Comparison of ENCODE assay signal across 20 cellular contexts in the genomic region with DNA sequence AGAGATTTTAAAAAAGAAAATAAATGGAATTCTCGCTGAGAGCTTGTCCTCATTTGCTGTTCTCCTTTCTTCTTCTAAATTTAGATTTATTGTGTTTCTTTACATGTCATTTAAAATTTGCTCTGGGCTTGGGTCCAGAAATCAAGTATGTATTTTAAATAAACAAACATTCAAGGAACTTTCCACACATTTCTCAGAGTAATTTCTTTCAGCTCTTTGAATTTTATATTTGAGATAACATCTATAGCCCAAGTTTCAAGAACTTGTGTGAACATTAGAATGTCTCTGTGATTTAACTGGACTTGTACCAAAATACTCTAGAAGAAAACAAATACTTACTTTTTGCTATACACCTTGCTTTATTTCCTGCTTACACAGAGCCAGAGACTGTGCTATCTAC.
DNase-seq lines count a peak whose midpoint lies in the region; ATAC-seq and TF ChIP-seq lines count a peak whose summit lies in the region.
"Had no signal": no experiment of that assay in that cellular context is flagged by ENCODE, and none has a peak within 500 bp of the region (broad histone marks: within the 10 kb centered on the region; RNA-seq: fewer than 3 reads in every experiment).

No MANE protein-coding gene starts in this region.

- H3K9me2 ChIP-seq in SK-N-SH: no peaks in the 10 kb centered on the region
- no peaks in the 10 kb centered on the region for H3K9me2 ChIP-seq in PC-9 (ENCODE audit: insufficient read depth)

- intact Hi-C loops in PC-9 (cut with micrococcal nuclease; ENCODE audit: unreplicated experiment): no loop called here

- DNase-seq in SK-N-SH (no peak), LNCaP clone FGC (ENCODE audit: low read depth) (peak; percentile 64), fibroblast of gingiva (ENCODE audit: low read depth) (peak; percentile 20), osteocyte (ENCODE audit: extremely low spot score, unreplicated experiment) (no peak), PC-9 (no peak), NCI-H2227 (lab: John Stamatoyannopoulos, UW; ENCODE audit: unreplicated experiment) (no peak)
- DNase-seq: Calu3; CD8-positive, alpha-beta T cell; DMS79 treated with DMSO at 0.1 percent for 48 hours; EL; GM23248; HFFc6 had no signal

- peaks cover 29% of the 10 kb centered on the region for H3K4me1 Mint-ChIP-seq in osteocyte (ENCODE audit: unreplicated experiment)

- TF ChIP-seq EP300 in SK-N-SH (IDR thresholded peaks at IDR 0.05; ENCODE audit: borderline replicate concordance in 1 of 2, low read depth in 1 of 2, low read length in 1 of 2): no peak

- H3K27ac ChIP-seq in SK-N-SH (ENCODE audit: low read depth in 2 of 2, low read length in 1 of 2) (no peak overlapping the region; a peak in 1 of 4 replicates), PC-9 (no peak overlapping the region)
- H3K27ac ChIP-seq: BLaER1 treated with 17β-estradiol and CSF1 and Interleukin-3, amounts not matched to agents 10 nM and 100 nM; GM23248 had no signal

- H3F3A ChIP-seq in SK-N-SH (replicated peaks; ENCODE audit: insufficient read depth) (peaks cover 8% of the 10 kb centered on the region), PC-9 (ENCODE audit: insufficient read depth, low read depth) (no peaks in the 10 kb centered on the region)

- H3K9me3 ChIP-seq in SK-N-SH: no peaks in the 10 kb centered on the region
- H3K9me3 ChIP-seq in PC-9 (ENCODE audit: insufficient read depth, low read depth): no peaks in the 10 kb centered on the region
- H3K9me3 ChIP-seq: BLaER1 treated with 17β-estradiol and CSF1 and Interleukin-3, amounts not matched to agents 10 nM and 100 nM; HAP-1 had no signal

- H3K36me3 ChIP-seq in SK-N-SH (replicated peaks in 1 of 2; ENCODE audit: control insufficient read depth in 1 of 2, insufficient read depth in 2 of 2, low read length in 1 of 2) (no peaks in the 10 kb centered on the region), PC-9 (ENCODE audit: low read depth) (no peaks in the 10 kb centered on the region)
- H3K36me3 ChIP-seq: BLaER1 treated with 17β-estradiol and CSF1 and Interleukin-3, amounts not matched to agents 10 nM and 100 nM; HAP-1 had no signal

- POLR2A ChIA-PET in SK-N-SH (lab: Yijun Ruan, JAX): no interaction called here
- POLR2A ChIA-PET in PC-9 (lab: Charles Lee; ENCODE audit: unreplicated experiment): no interaction called here

- H2AFZ ChIP-seq in SK-N-SH (ENCODE audit: low read depth): no peak overlapping the region
- H2AFZ ChIP-seq in PC-9: no peak overlapping the region
- H2AFZ ChIP-seq: GM23248 had no signal

- H3K4me2 ChIP-seq in SK-N-SH (peak overlapping the region; percentile 32; the same call in 1 of the 2 replicates), PC-9 (no peak overlapping the region)

- H3K4me3 ChIP-seq in SK-N-SH (ENCODE audit: low read depth in 2 of 2, low read length in 1 of 2) (no peak overlapping the region), LNCaP clone FGC (ENCODE audit: low read depth, low read length) (no peak overlapping the region), PC-9 (no peak overlapping the region)
- H3K4me3 ChIP-seq: BLaER1 treated with 17β-estradiol and CSF1 and Interleukin-3, amounts not matched to agents 10 nM and 100 nM; GM12878; GM23248; HAP-1 had no signal

- WGBS in SK-N-SH (ENCODE audit: low lambda C conversion rate): 27% methylated on average over 1 of the region's 1 CpG

- H3K27ac Mint-ChIP-seq in osteocyte (ENCODE audit: unreplicated experiment): peak overlapping the region; percentile 38
- H3K27ac Mint-ChIP-seq: B cell; CD8-positive, alpha-beta T cell; HFFc6; IgD-negative memory B cell had no signal

- H3K36me3 Mint-ChIP-seq in osteocyte (ENCODE audit: unreplicated experiment): no peaks in the 10 kb centered on the region
- H3K36me3 Mint-ChIP-seq: CD8-positive, alpha-beta T cell; IgD-negative memory B cell had no signal

- H3K9me3 Mint-ChIP-seq in osteocyte (ENCODE audit: unreplicated experiment): no peaks in the 10 kb centered on the region
- H3K9me3 Mint-ChIP-seq: CD8-positive, alpha-beta T cell; HFFc6 had no signal

- H3K9ac ChIP-seq in SK-N-SH: no peak overlapping the region
- H3K9ac ChIP-seq: BLaER1 treated with 17β-estradiol and CSF1 and Interleukin-3, amounts not matched to agents 10 nM and 100 nM; GM23248 had no signal

- CTCF ChIA-PET in SK-N-SH (lab: Yijun Ruan, JAX) (no interaction called here), PC-9 (lab: Charles Lee) (no interaction called here)

- ATAC-seq in SK-N-SH treated with all-trans-retinoic acid at 6 μM for 48 hours (no peak), GM21367 (IDR thresholded peaks at IDR 0.05; ENCODE audit: unreplicated experiment) (no peak)
- ATAC-seq: CD8-positive, alpha-beta T cell; HepG2 had no signal

- H3K4me3 Mint-ChIP-seq in osteocyte (ENCODE audit: unreplicated experiment): no peak overlapping the region
- H3K4me3 Mint-ChIP-seq: B cell; CD8-positive, alpha-beta T cell; HFFc6; IgD-negative memory B cell had no signal

- H3K27me3 ChIP-seq in SK-N-SH (ENCODE audit: insufficient read depth) (no peaks in the 10 kb centered on the region), PC-9 (ENCODE audit: insufficient read depth, low read depth) (no peaks in the 10 kb centered on the region)
- H3K27me3 ChIP-seq: BLaER1 treated with 17β-estradiol and CSF1 and Interleukin-3, amounts not matched to agents 10 nM and 100 nM had no signal

- H3K4me1 ChIP-seq in SK-N-SH (ENCODE audit: control insufficient read depth in 1 of 2, insufficient read depth in 2 of 2, low read depth in 1 of 2, low read length in 1 of 2) (peaks cover 0 to 25% of the 10 kb centered on the region in 2 experiments; a peak in 2 of 4 replicates), PC-9 (replicated peaks; ENCODE audit: insufficient read depth) (no peaks in the 10 kb centered on the region)
- H3K4me1 ChIP-seq: HAP-1 had no signal

- no peaks in the 10 kb centered on the region for H3K79me2 ChIP-seq in SK-N-SH (ENCODE audit: insufficient read depth)
- no peaks in the 10 kb centered on the region for H3K79me2 ChIP-seq in PC-9 (ENCODE audit: low read depth)

- no peaks in the 10 kb centered on the region for H4K20me1 ChIP-seq in SK-N-SH (ENCODE audit: insufficient read depth)
- no peaks in the 10 kb centered on the region for H4K20me1 ChIP-seq in PC-9 (ENCODE audit: insufficient read depth)
- H4K20me1 ChIP-seq: BLaER1 treated with 17β-estradiol and CSF1 and Interleukin-3, amounts not matched to agents 10 nM and 100 nM had no signal

- TF ChIP-seq RAD21 in SK-N-SH (IDR thresholded peaks at IDR 0.05; ENCODE audit: low read length): no peak

- TF ChIP-seq CTCF in SK-N-SH (IDR thresholded peaks at IDR 0.05) (no peak), LNCaP clone FGC (IDR thresholded peaks at IDR 0.05; ENCODE audit: control insufficient read depth, extremely low read depth, insufficient read depth) (no peak), osteocyte (IDR thresholded peaks at IDR 0.05) (no peak), PC-9 (conservative IDR thresholded peaks at IDR 0.05) (no peak)

- no peaks in the 10 kb centered on the region for H3K27me3 Mint-ChIP-seq in osteocyte (ENCODE audit: unreplicated experiment)

- BruUV-seq in PC-9 (replicated peaks; lab: Mats Ljungman, UMichigan): no TSS peak

TF ChIP-seq in SK-N-SH, 30 proteins besides CTCF, POLR2A, EP300 and RAD21:
- TF ChIP-seq, protein P1, sequence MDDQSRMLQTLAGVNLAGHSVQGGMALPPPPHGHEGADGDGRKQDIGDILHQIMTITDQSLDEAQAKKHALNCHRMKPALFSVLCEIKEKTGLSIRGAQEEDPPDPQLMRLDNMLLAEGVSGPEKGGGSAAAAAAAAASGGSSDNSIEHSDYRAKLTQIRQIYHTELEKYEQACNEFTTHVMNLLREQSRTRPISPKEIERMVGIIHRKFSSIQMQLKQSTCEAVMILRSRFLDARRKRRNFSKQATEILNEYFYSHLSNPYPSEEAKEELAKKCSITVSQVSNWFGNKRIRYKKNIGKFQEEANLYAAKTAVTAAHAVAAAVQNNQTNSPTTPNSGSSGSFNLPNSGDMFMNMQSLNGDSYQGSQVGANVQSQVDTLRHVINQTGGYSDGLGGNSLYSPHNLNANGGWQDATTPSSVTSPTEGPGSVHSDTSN (IDR thresholded peaks at IDR 0.05): no peak
- TF ChIP-seq SMC3 (IDR thresholded peaks at IDR 0.05; ENCODE audit: low read depth, low read length): no peak
TF ChIP-seq in SK-N-SH: peak in this region for 0.

TF ChIP-seq in SK-N-SH treated with all-trans-retinoic acid at 6 μM for 48 hours, 23 proteins besides CTCF, POLR2A, EP300 and RAD21:
- TF ChIP-seq ZFP30 (CRISPR knock-in tag; IDR thresholded peaks at IDR 0.05) (no peak), SNAI2 (CRISPR knock-in tag; IDR thresholded peaks at IDR 0.05) (no peak), ESRRG (CRISPR knock-in tag; IDR thresholded peaks at IDR 0.05) (no peak), ZNF8 (CRISPR knock-in tag; IDR thresholded peaks at IDR 0.05) (no peak), ISL1 (CRISPR knock-in tag; IDR thresholded peaks at IDR 0.05) (no peak), BACH2 (CRISPR knock-in tag; IDR thresholded peaks at IDR 0.05; ENCODE audit: borderline replicate concordance) (no peak), ZC3H10 (CRISPR knock-in tag; IDR thresholded peaks at IDR 0.05) (no peak), ZFP3 (CRISPR knock-in tag; IDR thresholded peaks at IDR 0.05) (no peak), ZNF70 (CRISPR knock-in tag; IDR thresholded peaks at IDR 0.05) (no peak), PPARA (CRISPR knock-in tag; IDR thresholded peaks at IDR 0.05; ENCODE audit: borderline replicate concordance) (no peak), TOX (CRISPR knock-in tag; IDR thresholded peaks at IDR 0.05; ENCODE audit: borderline replicate concordance) (no peak), OSR1 (CRISPR knock-in tag; IDR thresholded peaks at IDR 0.05) (no peak)
- TF ChIP-seq, protein P2, sequence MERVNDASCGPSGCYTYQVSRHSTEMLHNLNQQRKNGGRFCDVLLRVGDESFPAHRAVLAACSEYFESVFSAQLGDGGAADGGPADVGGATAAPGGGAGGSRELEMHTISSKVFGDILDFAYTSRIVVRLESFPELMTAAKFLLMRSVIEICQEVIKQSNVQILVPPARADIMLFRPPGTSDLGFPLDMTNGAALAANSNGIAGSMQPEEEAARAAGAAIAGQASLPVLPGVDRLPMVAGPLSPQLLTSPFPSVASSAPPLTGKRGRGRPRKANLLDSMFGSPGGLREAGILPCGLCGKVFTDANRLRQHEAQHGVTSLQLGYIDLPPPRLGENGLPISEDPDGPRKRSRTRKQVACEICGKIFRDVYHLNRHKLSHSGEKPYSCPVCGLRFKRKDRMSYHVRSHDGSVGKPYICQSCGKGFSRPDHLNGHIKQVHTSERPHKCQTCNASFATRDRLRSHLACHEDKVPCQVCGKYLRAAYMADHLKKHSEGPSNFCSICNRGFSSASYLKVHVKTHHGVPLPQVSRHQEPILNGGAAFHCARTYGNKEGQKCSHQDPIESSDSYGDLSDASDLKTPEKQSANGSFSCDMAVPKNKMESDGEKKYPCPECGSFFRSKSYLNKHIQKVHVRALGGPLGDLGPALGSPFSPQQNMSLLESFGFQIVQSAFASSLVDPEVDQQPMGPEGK (CRISPR knock-in tag; IDR thresholded peaks at IDR 0.05; ENCODE audit: borderline replicate concordance): no peak

Comparison
In these comparisons a context has a peak if more than half of its experiments do, and no peak if none do; other contexts are left out.
1. DNase-seq: peak in LNCaP clone FGC (single experiment) and fibroblast of gingiva (single experiment); none in SK-N-SH (single experiment), osteocyte (single experiment), PC-9 (0 of 2) and NCI-H2227 (single experiment).